14 cellular contexts compared by ENCODE assay signal in genomic region chr1:52424757-52425265, GRCh38. TPM values are rescaled to one million over a fixed set of nuclear protein-coding genes. Genes with fewer than 3 reads are reported as not detected.
DNase-seq lines count a peak whose midpoint lies in the region; ATAC-seq lines count a peak whose summit lies in the region.
"Had no signal": no experiment of that assay in that cellular context is flagged by ENCODE, and none has a peak within 500 bp of the region (broad histone marks: within the 10 kb centered on the region; RNA-seq: fewer than 3 reads in every experiment).

No MANE protein-coding gene starts in this region.

- no peak for DNase-seq in activated CD4-positive, alpha-beta T cell treated with anti-CD3 and anti-CD28 coated beads for 36 hours
- DNase-seq in activated CD4-positive, alpha-beta T cell treated with anti-CD3 and anti-CD28 coated beads, Interleukin-2, amount 50 U/mL, for 48 hours = no peak
- peak; percentile 34 for DNase-seq in HT1080 (ENCODE audit: low read depth)
- DNase-seq in naive B cell = no peak
- DNase-seq in HuH-7.5 (ENCODE audit: low spot score) = no peak
- DNase-seq: DMS79; erythroblast; mammary epithelial cell; ovary; stimulated activated CD4-positive, alpha-beta T cell treated with anti-CD3 and anti-CD28 coated beads, Interleukin-12 subunit alpha, Interleukin-12 subunit beta, amount 100 ng/mL, for 4 hours; uterus had no signal

- H3K4me3 Mint-ChIP-seq in activated CD4-positive, alpha-beta T cell treated with anti-CD3 and anti-CD28 coated beads for 36 hours = no peak overlapping the region
- H3K4me3 Mint-ChIP-seq in activated T-helper 17 cell treated with anti-CD3 and anti-CD28 coated beads, Interleukin-2, amount 50 U/mL, for 72 hours = peak overlapping the region; percentile 72
- peak overlapping the region in 1 of 8 donors; percentile 26 for H3K4me3 Mint-ChIP-seq in naive B cell

- peaks cover 40% of the 10 kb centered on the region for H3K4me1 Mint-ChIP-seq in activated CD4-positive, alpha-beta T cell treated with anti-CD3 and anti-CD28 coated beads for 36 hours
- peaks cover 31% of the 10 kb centered on the region for H3K4me1 Mint-ChIP-seq in activated T-helper 17 cell treated with anti-CD3 and anti-CD28 coated beads, Interleukin-2, amount 50 U/mL, for 72 hours
- H3K4me1 Mint-ChIP-seq in naive B cell = peaks cover 12 to 16% (median 14%) of the 10 kb centered on the region in 3 donors

- POLR2A ChIA-PET in activated CD4-positive, alpha-beta T cell treated with anti-CD3 and anti-CD28 coated beads for 36 hours (lab: Charles Lee) = interaction anchor here (0.6 to 1.2 kb wide), 2 partner anchors 21 to 124 kb away, joined by 3 read pairs; partner anchors contain the start of genes ORC1 and PRPF38A

- H3K9me3 Mint-ChIP-seq in activated CD4-positive, alpha-beta T cell treated with anti-CD3 and anti-CD28 coated beads for 36 hours (ENCODE audit: low read depth) = no peaks in the 10 kb centered on the region
- H3K9me3 Mint-ChIP-seq in activated T-helper 17 cell treated with anti-CD3 and anti-CD28 coated beads, Interleukin-2, amount 50 U/mL, for 72 hours = no peaks in the 10 kb centered on the region
- H3K9me3 Mint-ChIP-seq in naive B cell = no peaks in the 10 kb centered on the region

- peak overlapping the region; percentile 73 for H3K27ac Mint-ChIP-seq in activated CD4-positive, alpha-beta T cell treated with anti-CD3 and anti-CD28 coated beads for 36 hours
- H3K27ac Mint-ChIP-seq in activated T-helper 17 cell treated with anti-CD3 and anti-CD28 coated beads, Interleukin-2, amount 50 U/mL, for 72 hours = peak overlapping the region; percentile 87
- H3K27ac Mint-ChIP-seq in naive B cell = peak overlapping the region in 4 of 6 donors; percentile 8 to 75 (median 46)

- H3K27me3 Mint-ChIP-seq in activated CD4-positive, alpha-beta T cell treated with anti-CD3 and anti-CD28 coated beads for 36 hours = no peaks in the 10 kb centered on the region
- no peaks in the 10 kb centered on the region for H3K27me3 Mint-ChIP-seq in activated T-helper 17 cell treated with anti-CD3 and anti-CD28 coated beads, Interleukin-2, amount 50 U/mL, for 72 hours
- no peaks in the 10 kb centered on the region for H3K27me3 Mint-ChIP-seq in naive B cell

- no peak for ATAC-seq in activated CD4-positive, alpha-beta T cell treated with anti-CD3 and anti-CD28 coated beads for 36 hours
- no peak for ATAC-seq in activated T-helper 17 cell treated with anti-CD3 and anti-CD28 coated beads, Interleukin-2, amount 50 U/mL, for 72 hours (replicated peaks)
- ATAC-seq in naive B cell (ENCODE audit: low read depth in 2 of 2) = no peak
- ATAC-seq in GM21447 (IDR thresholded peaks at IDR 0.05; ENCODE audit: unreplicated experiment) = no peak
- ATAC-seq in GM19395 (IDR thresholded peaks at IDR 0.05; ENCODE audit: unreplicated experiment) = no peak

- intact Hi-C loops in activated CD4-positive, alpha-beta T cell treated with anti-CD3 and anti-CD28 coated beads for 36 hours (cut with DNase I, micrococcal nuclease) = loop anchor here in 1 of 2 experiments (2.0 to 5.0 kb wide), 2 partner anchors 128 to 262 kb away; partner anchors contain the start of gene TUT4

- CTCF ChIA-PET in activated CD4-positive, alpha-beta T cell treated with anti-CD3 and anti-CD28 coated beads for 36 hours (lab: Charles Lee) = interaction anchor here (1.4 to 1.6 kb wide), 2 partner anchors 19 to 243 kb away, joined by 3 to 9 read pairs; no protein-coding TSS in a partner anchor

- H3K36me3 Mint-ChIP-seq in activated CD4-positive, alpha-beta T cell treated with anti-CD3 and anti-CD28 coated beads for 36 hours (ENCODE audit: low read depth) = peaks cover 37% of the 10 kb centered on the region
- H3K36me3 Mint-ChIP-seq in activated T-helper 17 cell treated with anti-CD3 and anti-CD28 coated beads, Interleukin-2, amount 50 U/mL, for 72 hours (ENCODE audit: low read depth) = peaks cover 54% of the 10 kb centered on the region
- H3K36me3 Mint-ChIP-seq in naive B cell = no peaks in the 10 kb centered on the region

RNA-seq across cellular contexts. Expression of gene PRPF38A, which starts 20.4 kb away (rescaled TPM):
- 100 to 1,000 TPM in 1 of 2 experiments, 10 to 100 TPM in 1; 88.9 to 103 TPM for total RNA-seq in activated CD4-positive, alpha-beta T cell treated with anti-CD3 and anti-CD28 coated beads for 36 hours
- 15.4 and 26.7 TPM in 2 replicates for total RNA-seq in HT1080 (2014; rRNA removed; shearing (Covaris generic))
- 25.4 and 32.6 TPM in 2 replicates for polyA plus RNA-seq in HT1080 (2015; cell fraction: cytosol; rRNA removed)
- 47.2 and 54.4 TPM in 2 replicates for polyA plus RNA-seq in HT1080 (2015; cell fraction: nucleus; rRNA removed)
- 10 to 100 TPM; 63.1 to 82.5 TPM for total RNA-seq in activated T-helper 17 cell treated with anti-CD3 and anti-CD28 coated beads, Interleukin-2, amount 50 U/mL, for 72 hours
- polyA plus RNA-seq in naive B cell (ENCODE audit: low read depth in 6 of 6) = 10 to 100 TPM; 22.3 to 39.5 (median 31.2) TPM

RNA-seq across cellular contexts. Expression of gene ORC1, which starts 20.6 kb away (rescaled TPM):
- total RNA-seq in activated CD4-positive, alpha-beta T cell treated with anti-CD3 and anti-CD28 coated beads for 36 hours = 10 to 100 TPM; 51.0 to 57.9 TPM
- total RNA-seq in HT1080 (2014; rRNA removed; shearing (Covaris generic)) = 27.4 and 34.4 TPM in 2 replicates
- 11.4 and 12.7 TPM in 2 replicates for polyA plus RNA-seq in HT1080 (2015; cell fraction: cytosol; rRNA removed)
- polyA plus RNA-seq in HT1080 (2015; cell fraction: nucleus; rRNA removed) = 17.9 and 23.0 TPM in 2 replicates
- total RNA-seq in activated T-helper 17 cell treated with anti-CD3 and anti-CD28 coated beads, Interleukin-2, amount 50 U/mL, for 72 hours = 10 to 100 TPM; 38.6 to 45.3 TPM
- not detected for polyA plus RNA-seq in naive B cell (ENCODE audit: low read depth in 6 of 6)

RNA-seq across cellular contexts. Expression of gene CC2D1B, which starts 58.8 kb away (rescaled TPM):
- 10 to 100 TPM; 22.6 to 25.3 TPM for total RNA-seq in activated CD4-positive, alpha-beta T cell treated with anti-CD3 and anti-CD28 coated beads for 36 hours
- total RNA-seq in HT1080 (2014; rRNA removed; shearing (Covaris generic)) = 39.0 and 45.8 TPM in 2 replicates
- 21.1 and 22.4 TPM in 2 replicates for polyA plus RNA-seq in HT1080 (2015; cell fraction: cytosol; rRNA removed)
- 50.4 and 54.0 TPM in 2 replicates for polyA plus RNA-seq in HT1080 (2015; cell fraction: nucleus; rRNA removed)
- total RNA-seq in activated T-helper 17 cell treated with anti-CD3 and anti-CD28 coated beads, Interleukin-2, amount 50 U/mL, for 72 hours = 10 to 100 TPM; 26.6 to 39.8 TPM
- polyA plus RNA-seq in naive B cell (ENCODE audit: low read depth in 6 of 6) = 1 to 10 TPM; 3.8 to 9.8 (median 4.5) TPM
